In genomic region chr5:131575660-131576227, GRCh38 we compare ENCODE assay signal across 34 cellular contexts.
"Had no signal": no experiment of that assay in that cellular context is flagged by ENCODE, and none has a peak within 500 bp of the region (broad histone marks: within the 10 kb centered on the region; RNA-seq: fewer than 3 reads in every experiment).

No MANE protein-coding gene starts in this region.

- ATAC-seq: activated CD4-positive, CD25-positive, alpha-beta regulatory T cell treated with anti-CD3 and anti-CD28 coated beads, Interleukin-2, amount 50 U/mL, for 24 hours; activated CD8-positive, alpha-beta memory T cell treated with anti-CD3 and anti-CD28 coated beads, Interleukin-2, amount 10 ng/mL, durations not matched to agents 7 days and 5 days; activated CD8-positive, alpha-beta T cell treated with anti-CD3 and anti-CD28 coated beads, Interleukin-2, amount 10 ng/mL, durations not matched to agents 7 days and 5 days; activated naive CD4-positive, alpha-beta T cell treated with anti-CD3 and anti-CD28 coated beads, Interleukin-2, amount 50 U/mL, for 72 hours; body of pancreas; WTC11 had no signal

- H3K9me3 ChIP-seq: adrenal gland, body of pancreas, breast epithelium had no signal

- H3K27me3 Mint-ChIP-seq: activated CD4-positive, alpha-beta memory T cell treated with anti-CD3 and anti-CD28 coated beads, Interleukin-2, amount 10 ng/mL, durations not matched to agents 7 days and 5 days; activated CD4-positive, alpha-beta T cell treated with anti-CD3 and anti-CD28 coated beads, Interleukin-2, amount 10 ng/mL, durations not matched to agents 7 days and 5 days; activated CD8-positive, alpha-beta memory T cell treated with anti-CD3 and anti-CD28 coated beads, Interleukin-2, amount 10 ng/mL, durations not matched to agents 7 days and 5 days; activated naive CD8-positive, alpha-beta T cell treated with anti-CD3 and anti-CD28 coated beads for 36 hours; activated T-cell treated with anti-CD3 and anti-CD28 coated beads, Interleukin-2, amount 50 U/mL, for 24 hours had no signal

- H3K36me3 ChIP-seq: adrenal gland, brain microvascular endothelial cell, breast epithelium, WERI-Rb-1 had no signal

- H3K27me3 ChIP-seq: adrenal gland, body of pancreas, brain microvascular endothelial cell, breast epithelium had no signal

- H3K27ac ChIP-seq: adrenal gland, body of pancreas, brain microvascular endothelial cell, breast epithelium, WERI-Rb-1 had no signal

- H3K4me3 Mint-ChIP-seq: activated CD4-positive, alpha-beta memory T cell treated with anti-CD3 and anti-CD28 coated beads, Interleukin-2, amount 10 ng/mL, durations not matched to agents 7 days and 5 days; activated CD4-positive, alpha-beta T cell treated with anti-CD3 and anti-CD28 coated beads, Interleukin-2, amount 10 ng/mL, durations not matched to agents 7 days and 5 days; activated CD8-positive, alpha-beta memory T cell treated with anti-CD3 and anti-CD28 coated beads, Interleukin-2, amount 10 ng/mL, durations not matched to agents 7 days and 5 days; activated CD8-positive, alpha-beta T cell treated with anti-CD3 and anti-CD28 coated beads, Interleukin-2, amount 10 ng/mL, durations not matched to agents 7 days and 5 days; activated naive CD4-positive, alpha-beta T cell treated with anti-CD3 and anti-CD28 coated beads for 36 hours; activated naive CD8-positive, alpha-beta T cell treated with anti-CD3 and anti-CD28 coated beads for 36 hours; activated T-cell treated with anti-CD3 and anti-CD28 coated beads, Interleukin-2, amount 50 U/mL, for 24 hours; T-helper 1 cell treated with Interleukin-12 subunit alpha and Interleukin-12 subunit beta and Interleukin-4 antibody, amounts not matched to agents 30 μg/mL and 1 μg/mL, for 36 hours; T-helper 2 cell treated with Interferon-gamma antibody and Interleukin-4, amounts not matched to agents 5 μg/mL and 100 μg/mL, for 36 hours; WTC11 had no signal

- DNase-seq: activated CD4-positive, alpha-beta memory T cell treated with anti-CD3 and anti-CD28 coated beads, Interleukin-2, amount 10 ng/mL, durations not matched to agents 7 days and 5 days; activated CD4-positive, alpha-beta T cell treated with anti-CD3 and anti-CD28 coated beads for 1 hour; activated CD4-positive, alpha-beta T cell treated with anti-CD3 and anti-CD28 coated beads for 4 hours; activated CD4-positive, alpha-beta T cell treated with anti-CD3 and anti-CD28 coated beads, Interleukin-2, amount 10 ng/mL, durations not matched to agents 7 days and 5 days; activated CD4-positive, alpha-beta T cell treated with anti-CD3 and anti-CD28 coated beads, Interleukin-2, amount 50 U/mL, for 48 hours; activated CD4-positive, CD25-positive, alpha-beta regulatory T cell; activated CD8-positive, alpha-beta memory T cell treated with anti-CD3 and anti-CD28 coated beads for 24 hours; activated CD8-positive, alpha-beta memory T cell treated with anti-CD3 and anti-CD28 coated beads, Interleukin-2, amount 10 ng/mL, durations not matched to agents 7 days and 5 days; activated CD8-positive, alpha-beta memory T cell treated with anti-CD3 and anti-CD28 coated beads, Interleukin-2, amount 50 U/mL, for 48 hours; activated CD8-positive, alpha-beta T cell treated with anti-CD3 and anti-CD28 coated beads, Interleukin-2, amount 10 ng/mL, durations not matched to agents 7 days and 5 days; activated effector memory CD4-positive, alpha-beta T cell treated with Interleukin-2 at 50 U/mL for 16 hours; activated gamma-delta T cell; activated naive CD4-positive, alpha-beta T cell treated with anti-CD3 and anti-CD28 coated beads for 36 hours; activated naive CD4-positive, alpha-beta T cell treated with anti-CD3 and anti-CD28 coated beads, Interleukin-2, amount 50 U/mL, for 16 hours; activated naive CD8-positive, alpha-beta T cell treated with anti-CD3 and anti-CD28 coated beads for 36 hours; activated T-cell treated with anti-CD3 and anti-CD28 coated beads, Interleukin-2, amount 50 U/mL, for 24 hours; activated T-cell treated with anti-CD3 and anti-CD28 coated beads, Interleukin-2, amount 50 U/mL, for 48 hours; adrenal gland; amniotic stem cell; aorta; body of pancreas; brain microvascular endothelial cell; central memory CD4-positive, alpha-beta T cell; T-helper 1 cell; T-helper 2 cell; T-helper 9 cell; WERI-Rb-1 had no signal

- H3K4me1 ChIP-seq: adrenal gland, body of pancreas, breast epithelium had no signal

- H3K9me3 Mint-ChIP-seq: T-helper 1 cell treated with Interleukin-12 subunit alpha and Interleukin-12 subunit beta and Interleukin-4 antibody, amounts not matched to agents 30 μg/mL and 1 μg/mL, for 36 hours had no signal

- H3K4me1 Mint-ChIP-seq: activated CD4-positive, alpha-beta memory T cell treated with anti-CD3 and anti-CD28 coated beads, Interleukin-2, amount 10 ng/mL, durations not matched to agents 7 days and 5 days; WTC11 had no signal

- H3K4me3 ChIP-seq: adrenal gland, body of pancreas, breast epithelium had no signal

- H3K27ac Mint-ChIP-seq: activated CD4-positive, alpha-beta memory T cell treated with anti-CD3 and anti-CD28 coated beads, Interleukin-2, amount 10 ng/mL, durations not matched to agents 7 days and 5 days; activated CD4-positive, alpha-beta T cell treated with anti-CD3 and anti-CD28 coated beads, Interleukin-2, amount 10 ng/mL, durations not matched to agents 7 days and 5 days; activated CD8-positive, alpha-beta memory T cell treated with anti-CD3 and anti-CD28 coated beads, Interleukin-2, amount 10 ng/mL, durations not matched to agents 7 days and 5 days; activated CD8-positive, alpha-beta T cell treated with anti-CD3 and anti-CD28 coated beads, Interleukin-2, amount 10 ng/mL, durations not matched to agents 7 days and 5 days; activated naive CD4-positive, alpha-beta T cell treated with anti-CD3 and anti-CD28 coated beads for 36 hours; activated naive CD4-positive, alpha-beta T cell treated with anti-CD3 and anti-CD28 coated beads, Interleukin-2, amount 50 U/mL, for 72 hours; activated naive CD8-positive, alpha-beta T cell treated with anti-CD3 and anti-CD28 coated beads for 36 hours; activated T-cell treated with anti-CD3 and anti-CD28 coated beads, Interleukin-2, amount 50 U/mL, for 24 hours; activated T-helper 2 cell treated with anti-CD3 and anti-CD28 coated beads, Interferon-gamma antibody, Interleukin-2, Interleukin-4, amounts not matched to agents 10 μg/mL and 5 μg/mL and 100 μg/mL, durations not matched to agents 14 hours and 24 hours and 36 hours; T-helper 1 cell treated with Interleukin-12 subunit alpha and Interleukin-12 subunit beta and Interleukin-4 antibody, amounts not matched to agents 30 μg/mL and 1 μg/mL, for 36 hours; T-helper 2 cell treated with Interferon-gamma antibody and Interleukin-4, amounts not matched to agents 5 μg/mL and 100 μg/mL, for 36 hours; WTC11 had no signal
